Comparison of ENCODE assay signal across 17 cellular contexts in the genomic region with DNA sequence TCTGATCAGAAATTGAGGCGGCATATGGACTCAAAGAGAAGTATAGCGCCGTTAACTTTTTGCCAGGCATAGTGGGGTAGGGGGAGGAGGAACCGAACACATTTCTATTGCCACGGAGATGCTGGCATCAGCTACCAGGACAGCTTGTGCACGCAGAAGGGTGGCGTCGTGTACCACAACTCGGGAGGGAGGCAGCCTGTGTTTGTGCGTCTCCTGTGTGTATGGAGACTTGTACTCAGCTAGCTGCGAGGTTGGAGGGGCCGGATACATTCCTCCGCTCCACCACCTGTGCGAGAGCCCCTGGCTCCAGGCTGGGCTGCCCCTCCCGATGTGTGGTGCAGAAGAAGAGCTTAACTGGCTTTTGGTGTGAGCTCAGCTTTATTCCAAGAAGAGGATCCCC.
DNase-seq lines count a peak whose midpoint lies in the region; ATAC-seq lines count a peak whose summit lies in the region.
"Had no signal": no experiment of that assay in that cellular context is flagged by ENCODE, and none has a peak within 500 bp of the region (broad histone marks: within the 10 kb centered on the region; RNA-seq: fewer than 3 reads in every experiment).

No MANE protein-coding gene starts in this region.

- no peak overlapping the region for H3K9ac ChIP-seq in subcutaneous abdominal adipose tissue (ENCODE audit: low read length in 5 of 5)

- ATAC-seq in T-helper 17 cell (no peak), GM21737 (IDR thresholded peaks at IDR 0.05; ENCODE audit: unreplicated experiment) (no peak)

- DNase-seq in NCI-H524 (lab: John Stamatoyannopoulos, UW) (peak; percentile 17 to 68), NCI-H524 treated with DMSO at 0.1 percent for 48 hours (lab: John Stamatoyannopoulos, UW) (no peak), NCI-H2171 (lab: John Stamatoyannopoulos, UW) (peak; percentile 61), cerebellar cortex (ENCODE audit: low spot score) (peak; percentile 82), T-helper 17 cell (no peak)
- DNase-seq in activated CD4-positive, alpha-beta T cell treated with anti-CD3 and anti-CD28 coated beads, Interleukin-2, amount 10 ng/mL, durations not matched to agents 7 days and 5 days: no peak
- DNase-seq: DMS153, HFFc6, Karpas-422, MM.1S, NCI-H1930, NCI-H2227 treated with DMSO at 0.1 percent for 48 hours, NCI-H526 treated with DMSO at 0.1 percent for 48 hours, PC-9 had no signal

- no peaks in the 10 kb centered on the region for H3K36me3 ChIP-seq in subcutaneous abdominal adipose tissue (ENCODE audit: control insufficient read depth in 5 of 5, insufficient read depth in 5 of 5, low read length in 5 of 5)
- H3K36me3 ChIP-seq: SJSA1 had no signal

- H3K27me3 Mint-ChIP-seq in activated CD4-positive, alpha-beta T cell treated with anti-CD3 and anti-CD28 coated beads, Interleukin-2, amount 10 ng/mL, durations not matched to agents 7 days and 5 days: no peaks in the 10 kb centered on the region
- H3K27me3 Mint-ChIP-seq in T-helper 17 cell: no peaks in the 10 kb centered on the region

- H3K4me1 ChIP-seq in subcutaneous abdominal adipose tissue (ENCODE audit: control insufficient read depth in 5 of 5, insufficient read depth in 5 of 5, low read length in 5 of 5): peaks cover 0 to 14% (median 11%) of the 10 kb centered on the region in 5 donors
- H3K4me1 ChIP-seq: SJSA1 had no signal

- H3K36me3 Mint-ChIP-seq in activated CD4-positive, alpha-beta T cell treated with anti-CD3 and anti-CD28 coated beads, Interleukin-2, amount 10 ng/mL, durations not matched to agents 7 days and 5 days (ENCODE audit: low read depth): no peaks in the 10 kb centered on the region
- no peaks in the 10 kb centered on the region for H3K36me3 Mint-ChIP-seq in T-helper 17 cell (ENCODE audit: low read depth)

- H3K9me3 ChIP-seq in subcutaneous abdominal adipose tissue (ENCODE audit: control insufficient read depth in 5 of 5, low read length in 5 of 5): no peaks in the 10 kb centered on the region
- H3K9me3 ChIP-seq in T-helper 17 cell (ENCODE audit: control insufficient read depth, low read length, poor library complexity, severe bottlenecking): no peaks in the 10 kb centered on the region
- H3K9me3 ChIP-seq: SJSA1 had no signal

- H3K4me1 Mint-ChIP-seq in activated CD4-positive, alpha-beta T cell treated with anti-CD3 and anti-CD28 coated beads, Interleukin-2, amount 10 ng/mL, durations not matched to agents 7 days and 5 days: no peaks in the 10 kb centered on the region
- no peaks in the 10 kb centered on the region for H3K4me1 Mint-ChIP-seq in T-helper 17 cell

- CTCF ChIA-PET in activated CD4-positive, alpha-beta T cell treated with anti-CD3 and anti-CD28 coated beads, Interleukin-2, amount 10 ng/mL, durations not matched to agents 7 days and 5 days (lab: Charles Lee): no interaction called here

- H3K27ac ChIP-seq in subcutaneous abdominal adipose tissue (ENCODE audit: low read depth, low read length): no peak overlapping the region
- H3K27ac ChIP-seq: PC-9, SJSA1 had no signal

- H3K4me3 Mint-ChIP-seq in activated CD4-positive, alpha-beta T cell treated with anti-CD3 and anti-CD28 coated beads, Interleukin-2, amount 10 ng/mL, durations not matched to agents 7 days and 5 days: no peak overlapping the region
- H3K4me3 Mint-ChIP-seq in T-helper 17 cell: no peak overlapping the region
- H3K4me3 Mint-ChIP-seq: HFFc6 had no signal

- POLR2A ChIA-PET in activated CD4-positive, alpha-beta T cell treated with anti-CD3 and anti-CD28 coated beads, Interleukin-2, amount 10 ng/mL, durations not matched to agents 7 days and 5 days (lab: Charles Lee): no interaction called here

- peak overlapping the region in 3 of 5 donors; percentile 10 to 47 (median 34) for H3K4me3 ChIP-seq in subcutaneous abdominal adipose tissue (ENCODE audit: low read depth in 1 of 5, low read length in 5 of 5)
- H3K4me3 ChIP-seq: PC-9, SJSA1 had no signal

- peaks cover 2% of the 10 kb centered on the region for H3K9me3 Mint-ChIP-seq in activated CD4-positive, alpha-beta T cell treated with anti-CD3 and anti-CD28 coated beads, Interleukin-2, amount 10 ng/mL, durations not matched to agents 7 days and 5 days

- H3K27me3 ChIP-seq in subcutaneous abdominal adipose tissue (ENCODE audit: control insufficient read depth in 5 of 5, insufficient read depth in 4 of 5, low read length in 5 of 5): no peaks in the 10 kb centered on the region
- H3K27me3 ChIP-seq: SJSA1 had no signal

- H3K27ac Mint-ChIP-seq in activated CD4-positive, alpha-beta T cell treated with anti-CD3 and anti-CD28 coated beads, Interleukin-2, amount 10 ng/mL, durations not matched to agents 7 days and 5 days: no peak overlapping the region
- H3K27ac Mint-ChIP-seq in T-helper 17 cell: no peak overlapping the region
- H3K27ac Mint-ChIP-seq: HFFc6 had no signal

Comparison
In these comparisons a context has a peak if more than half of its experiments do, and no peak if none do; other contexts are left out.
1. DNase-seq: peak in NCI-H524 (2 of 2), NCI-H2171 (single experiment) and cerebellar cortex (single experiment); none in NCI-H524 treated with DMSO at 0.1 percent for 48 hours (single experiment), activated CD4-positive, alpha-beta T cell treated with anti-CD3 and anti-CD28 coated beads, Interleukin-2, amount 10 ng/mL, durations not matched to agents 7 days and 5 days (single experiment) and T-helper 17 cell (0 of 3).